24 cellular contexts compared by ENCODE assay signal in genomic region chr5:155625897-155626543, GRCh38.
A peak's percentile ranks its signal among the peaks of the same experiment; 100 is the strongest.
DNase-seq lines count a peak whose midpoint lies in the region; ATAC-seq, FAIRE-seq and TF ChIP-seq lines count a peak whose summit lies in the region.
"Had no signal": no experiment of that assay in that cellular context is flagged by ENCODE, and none has a peak within 500 bp of the region (broad histone marks: within the 10 kb centered on the region; RNA-seq: fewer than 3 reads in every experiment).

No MANE protein-coding gene starts in this region.

- no peak for TF ChIP-seq RAD21 in HepG2 (CRISPR knock-in tag; IDR thresholded peaks at IDR 0.05)

- no peak for FAIRE-seq in HepG2 (lab: Jason Lieb, UNC)
- FAIRE-seq: A204.1, G401.6, GM12892, GM19239, H1 had no signal

- H4K20me1 ChIP-seq in HepG2 (ENCODE audit: insufficient read depth, low read length) = no peaks in the 10 kb centered on the region
- H4K20me1 ChIP-seq: BLaER1 had no signal

- TF ChIP-seq CTCF in right lobe of liver (IDR thresholded peaks at IDR 0.05) (no peak), HepG2 (CRISPR knock-in tag; IDR thresholded peaks at IDR 0.05) (no peak), ovary (IDR thresholded peaks at IDR 0.05) (no peak)

- TF ChIP-seq EP300 in HepG2 (IDR thresholded peaks at IDR 0.05; ENCODE audit: low read depth in 2 of 2, low read length in 2 of 2) (no peak), HepG2 (CRISPR knock-in tag; IDR thresholded peaks at IDR 0.05; ENCODE audit: borderline replicate concordance) (no peak), ovary (IDR thresholded peaks at IDR 0.05) (no peak)

- H3K4me1 ChIP-seq in right lobe of liver = peaks cover 0 to 13% (median 0%) of the 10 kb centered on the region in 4 donors
- H3K4me1 ChIP-seq in HepG2 (ENCODE audit: insufficient read depth, low read length) = peaks cover 6% of the 10 kb centered on the region
- H3K4me1 ChIP-seq in ovary (ENCODE audit: insufficient read depth) = no peaks in the 10 kb centered on the region
- H3K4me1 ChIP-seq: BLaER1 had no signal

- H3K4me3 ChIP-seq in right lobe of liver (no peak overlapping the region), HepG2 (replicated peaks in 1 of 3; ENCODE audit: insufficient read depth in 1 of 3, low read depth in 2 of 3, low read length in 3 of 3) (no peak overlapping the region), ovary (no peak overlapping the region)
- H3K4me3 ChIP-seq: BLaER1, GM23248 had no signal

- H3K79me2 ChIP-seq in HepG2 (ENCODE audit: insufficient read depth, low read length) = no peaks in the 10 kb centered on the region

- TF ChIP-seq POLR2A in right lobe of liver (IDR thresholded peaks at IDR 0.05) = no peak
- TF ChIP-seq POLR2A in HepG2 (IDR thresholded peaks at IDR 0.05; ENCODE audit: insufficient read depth in 1 of 2, low read depth in 2 of 2, low read length in 2 of 2) = no peak
- no peak for TF ChIP-seq POLR2A in ovary (IDR thresholded peaks at IDR 0.05)

- CTCF ChIA-PET in HepG2 (lab: Yijun Ruan, JAX; ENCODE audit: low intra/inter-chr PET ratio, low total read pairs) = no interaction called here

- H3K36me3 ChIP-seq in right lobe of liver (no peaks in the 10 kb centered on the region), HepG2 (replicated peaks in 1 of 2; ENCODE audit: control insufficient read depth in 1 of 2, insufficient read depth in 2 of 2, low read length in 2 of 2) (no peaks in the 10 kb centered on the region), ovary (no peaks in the 10 kb centered on the region)
- H3K36me3 ChIP-seq: BLaER1 had no signal

- H2AFZ ChIP-seq in HepG2 (ENCODE audit: low read length) = no peak overlapping the region
- H2AFZ ChIP-seq: GM23248 had no signal

- H3K9ac ChIP-seq in HepG2 (ENCODE audit: insufficient read depth, low read depth, low read length) = no peak overlapping the region
- H3K9ac ChIP-seq: BLaER1, GM23248 had no signal

- BruUV-seq in HepG2 (replicated peaks; lab: Mats Ljungman, UMichigan) = no TSS peak

- no peaks in the 10 kb centered on the region for H3K9me3 ChIP-seq in right lobe of liver
- H3K9me3 ChIP-seq in HepG2 (ENCODE audit: low read length) = no peaks in the 10 kb centered on the region
- H3K9me3 ChIP-seq in ovary = no peaks in the 10 kb centered on the region
- H3K9me3 ChIP-seq: BLaER1, Caco-2 had no signal

- DNase-seq in right lobe of liver = peak in 2 of 3 donors; percentile 48 to 56
- no peak for DNase-seq in HepG2 (ENCODE audit: low spot score)
- peak; percentile 48 for DNase-seq in left lobe of liver (ENCODE audit: low spot score)
- DNase-seq in ovary = peak in 3 of 5 donors; percentile 20 to 59 (median 31)
- DNase-seq in KBM-7 = no peak
- DNase-seq in retina = no peak
- no peak for DNase-seq in activated gamma-delta T cell (lab: John Stamatoyannopoulos, UW)
- DNase-seq: Caco-2; CD4-positive, CD25-positive, alpha-beta regulatory T cell; CD8-positive, alpha-beta T cell; DMS153; DND-41; GM23248; H7; HCEC 1CT had no signal

- no peak overlapping the region for H3K4me2 ChIP-seq in HepG2 (ENCODE audit: low read depth, low read length)
- H3K4me2 ChIP-seq: BLaER1 had no signal

- intact Hi-C loops in right lobe of liver (cut with DNase I) (no loop called here), HepG2 (cut with micrococcal nuclease; ENCODE audit: unreplicated experiment) (no loop called here), ovary (cut with DNase I) (loop anchor here in 1 of 4 donors (10.0 kb wide), 1 partner anchor 1199 kb away; no protein-coding TSS in a partner anchor)

- POLR2A ChIA-PET in HepG2 (lab: Yijun Ruan, JAX) = no interaction called here

- H3K27me3 ChIP-seq in right lobe of liver (no peaks in the 10 kb centered on the region), HepG2 (ENCODE audit: control insufficient read depth in 1 of 2, insufficient read depth in 2 of 2, low read length in 2 of 2) (no peaks in the 10 kb centered on the region; a peak in 1 of 5 replicates), ovary (no peaks in the 10 kb centered on the region)
- H3K27me3 ChIP-seq: BLaER1 had no signal

- 28% methylated on average over 3 of the region's 3 CpGs for WGBS in right lobe of liver (ENCODE audit: insufficient coverage, low coverage, low lambda C conversion rate, missing lambda C conversion rate)
- 0% methylated on average over 3 of the region's 3 CpGs for WGBS in HepG2 (ENCODE audit: low lambda C conversion rate)
- WGBS in ovary, 3 donors = 27 to 38% (median 30%) methylated on average over 3 of the region's 3 CpGs

- peak; percentile 82 to 96 (median 92) for ATAC-seq in right lobe of liver
- no peak for ATAC-seq in HepG2
- peak; percentile 94 for ATAC-seq in left lobe of liver
- no peak for ATAC-seq in HG02885 (IDR thresholded peaks at IDR 0.05; ENCODE audit: poor library complexity, unreplicated experiment)
- ATAC-seq: CD8-positive, alpha-beta T cell had no signal

- in situ Hi-C loops in HepG2 (cut with HindIII; ENCODE audit: extremely low pct_ligation_motif_present, low pct_unique_long_range_greater_than_20kb) = no loop called here
- in situ Hi-C loops in KBM-7 (cut with MboI; ENCODE audit: low pct_unique_long_range_greater_than_20kb, low sequenced_read_pairs) = no loop called here

- no peak overlapping the region for H3K27ac ChIP-seq in right lobe of liver
- H3K27ac ChIP-seq in HepG2 (ENCODE audit: extremely low read length, insufficient read depth, low read length) = no peak overlapping the region
- no peak overlapping the region for H3K27ac ChIP-seq in ovary
- H3K27ac ChIP-seq: 22Rv1, BLaER1, C4-2B, GM23248 had no signal

TF ChIP-seq in HepG2, 621 proteins besides CTCF, POLR2A, EP300 and RAD21:
- TF ChIP-seq ZSCAN31 (CRISPR knock-in tag; IDR thresholded peaks at IDR 0.05; ENCODE audit: low read depth) = no peak
- no peak for TF ChIP-seq NCOA2 (CRISPR knock-in tag; IDR thresholded peaks at IDR 0.05)
- TF ChIP-seq ZNF678 (CRISPR knock-in tag; IDR thresholded peaks at IDR 0.05) = no peak
- TF ChIP-seq ZSCAN21 (CRISPR knock-in tag; IDR thresholded peaks at IDR 0.05; ENCODE audit: borderline replicate concordance) = no peak

Comparison
In these comparisons a context has a peak if more than half of its experiments do, and no peak if none do; other contexts are left out.
1. ATAC-seq: peak in right lobe of liver (4 of 4) and left lobe of liver (single experiment); none in HepG2 (single experiment) and HG02885 (single experiment).
2. DNase-seq: peak in right lobe of liver (2 of 3), left lobe of liver (single experiment) and ovary (3 of 5); none in HepG2 (single experiment), KBM-7 (single experiment), retina (single experiment) and activated gamma-delta T cell (single experiment).